ENCODE assay signal across 7 cellular contexts in genomic region chr22:42928969-42929837, GRCh38.
DNase-seq lines count a peak whose midpoint lies in the region; ATAC-seq and TF ChIP-seq lines count a peak whose summit lies in the region.

No MANE protein-coding gene starts in this region.

- DNase-seq in NOMO-1 treated with DMSO at 0.1 percent for 48 hours (lab: John Stamatoyannopoulos, UW; ENCODE audit: unreplicated experiment) = peak; percentile 30
- DNase-seq in epithelial cell of esophagus (ENCODE audit: low read depth) = peak; percentile 51
- DNase-seq in type B pancreatic cell (ENCODE audit: extremely low spot score, unreplicated experiment) = no peak
- no peak for DNase-seq in central memory CD4-positive, alpha-beta T cell

- no peaks in the 10 kb centered on the region for H3K9me3 Mint-ChIP-seq in type B pancreatic cell

- no peak overlapping the region for H3K4me3 Mint-ChIP-seq in type B pancreatic cell

- no peak for ATAC-seq in GM18868 (IDR thresholded peaks at IDR 0.05; ENCODE audit: unreplicated experiment)
- ATAC-seq in GM21423 (IDR thresholded peaks at IDR 0.05; ENCODE audit: unreplicated experiment) = no peak

- H3K9me3 ChIP-seq in muscle layer of colon (ENCODE audit: low read length) = no peaks in the 10 kb centered on the region

- H3K36me3 Mint-ChIP-seq in type B pancreatic cell = peaks cover 4% of the 10 kb centered on the region

- H3K27me3 Mint-ChIP-seq in type B pancreatic cell = no peaks in the 10 kb centered on the region

- no peak overlapping the region for H3K9ac ChIP-seq in muscle layer of colon (ENCODE audit: low read length)

- no peak for TF ChIP-seq CTCF in epithelial cell of esophagus (IDR thresholded peaks at IDR 0.05; ENCODE audit: insufficient read depth, low read depth, low read length, missing control alignments)
- no peak for TF ChIP-seq CTCF in type B pancreatic cell (conservative IDR thresholded peaks at IDR 0.05)

- H3K36me3 ChIP-seq in muscle layer of colon (ENCODE audit: insufficient read depth, low read length) = no peaks in the 10 kb centered on the region

- peak overlapping the region; percentile 62 for H3K27ac ChIP-seq in muscle layer of colon (ENCODE audit: low read depth, low read length)

- peaks cover 55% of the 10 kb centered on the region for H3K4me1 Mint-ChIP-seq in type B pancreatic cell (ENCODE audit: unreplicated experiment)

- peak overlapping the region; percentile 65 for H3K27ac Mint-ChIP-seq in type B pancreatic cell

- H3K4me3 ChIP-seq in epithelial cell of esophagus (ENCODE audit: low read length) = no peak overlapping the region
- H3K4me3 ChIP-seq in muscle layer of colon (ENCODE audit: low read depth in 1 of 2, low read length in 2 of 2) = no peak overlapping the region

- H3K27me3 ChIP-seq in muscle layer of colon (ENCODE audit: control insufficient read depth in 1 of 2, insufficient read depth in 2 of 2, low read length in 2 of 2) = no peaks in the 10 kb centered on the region

- peaks cover 84% of the 10 kb centered on the region for H3K4me1 ChIP-seq in muscle layer of colon (ENCODE audit: insufficient read depth, low read length)

Comparison
In these comparisons a context has a peak if more than half of its experiments do, and no peak if none do; other contexts are left out.
1. DNase-seq: peak in NOMO-1 treated with DMSO at 0.1 percent for 48 hours (single experiment) and epithelial cell of esophagus (single experiment); none in type B pancreatic cell (single experiment) and central memory CD4-positive, alpha-beta T cell (single experiment).